In genomic region chr22:41801147-41801819, GRCh38 we compare ENCODE assay signal across 1 cellular context.
TF ChIP-seq lines count a peak whose summit lies in the region.

No MANE protein-coding gene starts in this region.

TF ChIP-seq in GM12878, 131 proteins besides CTCF, POLR2A, EP300 and RAD21 (continued from another document):
- no peak for TF ChIP-seq ZNF24 (IDR thresholded peaks at IDR 0.05)
- TF ChIP-seq EED (IDR thresholded peaks at IDR 0.05; ENCODE audit: low read depth): no peak
- no peak for TF ChIP-seq PKNOX1 (IDR thresholded peaks at IDR 0.05)
- TF ChIP-seq ZNF592 (IDR thresholded peaks at IDR 0.05): no peak
